8 cellular contexts compared by ENCODE assay signal in the genomic region with DNA sequence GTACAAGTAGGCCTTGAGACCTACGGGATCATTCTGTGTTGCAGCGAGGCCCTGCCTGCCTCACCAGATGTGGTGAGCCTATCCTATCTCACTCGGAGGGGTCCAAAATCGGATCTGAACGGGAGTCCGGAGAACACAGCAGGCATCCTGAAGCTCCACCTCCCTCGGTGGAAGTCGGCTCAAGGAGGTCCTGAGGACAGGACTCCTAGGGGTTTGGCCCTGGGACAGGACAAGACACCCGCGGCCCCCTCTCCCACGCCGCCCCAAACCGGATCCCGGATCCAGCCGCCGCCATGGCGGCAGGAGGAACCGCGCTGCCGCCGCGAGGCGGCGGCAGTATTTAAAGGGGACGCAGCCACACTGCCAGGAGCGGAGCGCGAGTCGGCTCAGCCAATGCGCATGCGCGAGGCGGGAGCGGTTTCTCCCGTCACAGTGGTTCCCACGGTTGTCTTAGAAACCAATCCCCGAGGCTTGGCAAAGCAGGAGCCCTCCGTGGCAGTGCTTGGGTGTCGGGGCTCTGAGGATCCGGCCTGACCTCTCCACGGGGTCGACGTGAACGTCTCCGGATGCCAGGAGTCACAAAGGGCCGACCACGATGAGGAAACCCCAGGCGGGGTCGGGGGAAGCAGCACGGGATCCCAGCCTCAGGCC.
DNase-seq lines count a peak whose midpoint lies in the region; ATAC-seq and TF ChIP-seq lines count a peak whose summit lies in the region.
"Not testable (repeated sequence)": the region's sequence is repeated elsewhere in the genome, so short reads cannot be mapped to it uniquely, and the experiment has no call there.

No MANE protein-coding gene starts in this region.

- not testable (repeated sequence) for H3K27me3 Mint-ChIP-seq in activated naive CD4-positive, alpha-beta T cell treated with anti-CD3 and anti-CD28 coated beads for 36 hours (ENCODE audit: low read depth); nephron progenitor cell (ENCODE audit: low read depth, poor library complexity)

- not testable (repeated sequence) for H4K20me1 ChIP-seq in DOHH2 (ENCODE audit: control insufficient read depth, insufficient read depth, low read depth, low read length)

- H3K4me1 ChIP-seq in DOHH2 (ENCODE audit: control insufficient read depth, low read length); HUES6 (ENCODE audit: control insufficient read depth, insufficient read depth, low read length): not testable (repeated sequence)

- peak overlapping the region; percentile 42 for H3K4me3 Mint-ChIP-seq in activated naive CD4-positive, alpha-beta T cell treated with anti-CD3 and anti-CD28 coated beads for 36 hours
- H3K4me3 Mint-ChIP-seq in nephron progenitor cell = peak overlapping the region; percentile 74

- CTCF ChIA-PET in RWPE1 (lab: Yijun Ruan, JAX); activated naive CD4-positive, alpha-beta T cell treated with anti-CD3 and anti-CD28 coated beads for 36 hours (lab: Charles Lee): not testable (repeated sequence)

- H3F3A ChIP-seq in DOHH2 (ENCODE audit: control insufficient read depth, insufficient read depth) = not testable (repeated sequence)

- not testable (repeated sequence) for H3K27ac Mint-ChIP-seq in activated naive CD4-positive, alpha-beta T cell treated with anti-CD3 and anti-CD28 coated beads for 36 hours
- H3K27ac Mint-ChIP-seq in nephron progenitor cell = peak overlapping the region; percentile 66

- H3K9me2 ChIP-seq in DOHH2 (replicated peaks; ENCODE audit: control insufficient read depth, low read length) = not testable (repeated sequence)

- not testable (repeated sequence) for H3K36me3 Mint-ChIP-seq in activated naive CD4-positive, alpha-beta T cell treated with anti-CD3 and anti-CD28 coated beads for 36 hours (ENCODE audit: low read depth)
- peaks cover 14% of the 10 kb centered on the region for H3K36me3 Mint-ChIP-seq in nephron progenitor cell (ENCODE audit: low read depth)

- not testable (repeated sequence) for H3K79me2 ChIP-seq in DOHH2 (ENCODE audit: control insufficient read depth, low read length)

- H3K27ac ChIP-seq in DOHH2 (ENCODE audit: low read depth, low read length); HUES6 (ENCODE audit: low read depth, low read length): not testable (repeated sequence)
- peak overlapping the region; percentile 64 for H3K27ac ChIP-seq in RWPE1

- TF ChIP-seq CTCF in DOHH2 (IDR thresholded peaks at IDR 0.05; ENCODE audit: low read depth, low read length, poor library complexity, severe bottlenecking); RWPE1 (conservative IDR thresholded peaks at IDR 0.05; ENCODE audit: low read depth); fibroblast of the aortic adventitia (IDR thresholded peaks at IDR 0.05; ENCODE audit: insufficient read depth, low read length); nephron progenitor cell (IDR thresholded peaks at IDR 0.05): not testable (repeated sequence)

- 0 out of 2 replicates have a peak overlapping the region, but pooled peaks have one; percentile 37 for H3K4me3 ChIP-seq in DOHH2 (ENCODE audit: low read length)
- H3K4me3 ChIP-seq in HUES6 (ENCODE audit: low read depth, low read length) = peak overlapping the region; percentile 51
- H3K4me3 ChIP-seq in fibroblast of the aortic adventitia (ENCODE audit: low read depth, low read length) = peak overlapping the region; percentile 58

- not testable (repeated sequence) for H3K9me3 ChIP-seq in DOHH2 (ENCODE audit: control insufficient read depth, insufficient read depth, low read length); HUES6 (ENCODE audit: control insufficient read depth, insufficient read depth, low read depth, low read length)

- intact Hi-C loops in activated naive CD4-positive, alpha-beta T cell treated with anti-CD3 and anti-CD28 coated beads for 36 hours (cut with micrococcal nuclease) = not testable (repeated sequence)

- not testable (repeated sequence) for H3K36me3 ChIP-seq in DOHH2 (ENCODE audit: control insufficient read depth, low read length); HUES6 (ENCODE audit: control insufficient read depth, insufficient read depth, low read length)

- not testable (repeated sequence) for H3K27me3 ChIP-seq in DOHH2 (ENCODE audit: control insufficient read depth, low read length); HUES6 (ENCODE audit: control insufficient read depth, insufficient read depth, low read length)

- 0 out of 2 replicates have a peak overlapping the region, but pooled peaks have one; percentile 30 for H3K4me2 ChIP-seq in DOHH2 (ENCODE audit: low read length)

- POLR2A ChIA-PET in RWPE1 (lab: Yijun Ruan, JAX; ENCODE audit: low non-redundant PET) = not testable (repeated sequence)

- peak overlapping the region; percentile 33 for H3K9ac ChIP-seq in HUES6 (ENCODE audit: low read length)

- H3K4me1 Mint-ChIP-seq in activated naive CD4-positive, alpha-beta T cell treated with anti-CD3 and anti-CD28 coated beads for 36 hours (ENCODE audit: low read depth); nephron progenitor cell: not testable (repeated sequence)

- DNase-seq in RWPE1 (ENCODE audit: low spot score) = not testable (repeated sequence)
- DNase-seq in activated naive CD4-positive, alpha-beta T cell treated with anti-CD3 and anti-CD28 coated beads for 36 hours = peak; percentile 54
- DNase-seq in fibroblast of the aortic adventitia (ENCODE audit: low read depth) (peak; percentile 72), nephron progenitor cell (peak; percentile 59)
- DNase-seq in stimulated activated CD8-positive, alpha-beta memory T cell treated with anti-CD3 and anti-CD28 coated beads, Interleukin-7, amount 100 ng/mL, for 4 hours (ENCODE audit: low read depth in 2 of 2) = peak; percentile 39 to 49

- not testable (repeated sequence) for H3K9me3 Mint-ChIP-seq in activated naive CD4-positive, alpha-beta T cell treated with anti-CD3 and anti-CD28 coated beads for 36 hours
- peaks cover 16% of the 10 kb centered on the region for H3K9me3 Mint-ChIP-seq in nephron progenitor cell

- ATAC-seq in GM21825 (IDR thresholded peaks at IDR 0.05; ENCODE audit: unreplicated experiment) = peak; percentile 98
